ENCODE assay signal across 7 cellular contexts in genomic region chr5:144170276-144171024, GRCh38. TPM values are rescaled to one million over a fixed set of nuclear protein-coding genes. Genes with fewer than 3 reads are reported as not detected.
DNase-seq lines count a peak whose midpoint lies in the region; ATAC-seq and TF ChIP-seq lines count a peak whose summit lies in the region.

KCTD16 (plus strand) TSS chr5:144170873.
YIPF5 (minus strand) TSS chr5:144170659; CDS start chr5:144169955, 704 bp downstream.

- peak; percentile 94 for DNase-seq in NCI-H2029 treated with DMSO at 0.1 percent for 48 hours (lab: John Stamatoyannopoulos, UW)
- peak; percentile 94 for DNase-seq in T1000 (lab: John Stamatoyannopoulos, UW)
- DNase-seq in astrocyte of the spinal cord (ENCODE audit: low read depth, low spot score): peak; percentile 97
- peak; percentile 86 to 89 for DNase-seq in hippocampal formation (lab: John Stamatoyannopoulos, UW)
- peak; percentile 97 for DNase-seq in renal cortical epithelial cell (ENCODE audit: low read depth)

- in situ Hi-C loops in astrocyte of the spinal cord (cut with HindIII; ENCODE audit: low sequenced_read_pairs): no loop called here

- H3K4me3 ChIP-seq in astrocyte of the spinal cord (ENCODE audit: low read depth, low read length): peak within 1 kb of the TSS; percentile 71

- TF ChIP-seq CTCF in astrocyte of the spinal cord (IDR thresholded peaks at IDR 0.05; ENCODE audit: low read depth, low read length): no peak

- ATAC-seq in GM18511 (IDR thresholded peaks at IDR 0.05; ENCODE audit: unreplicated experiment): peak; percentile 99
- ATAC-seq in HG03025 (IDR thresholded peaks at IDR 0.05; ENCODE audit: low FRiP score, unreplicated experiment): peak; percentile 100

RNA-seq across cellular contexts. Expression of gene KCTD16, which starts in this region (rescaled TPM):
- total RNA-seq in renal cortical epithelial cell: 0.35 and 1.1 TPM in 2 replicates

RNA-seq across cellular contexts. Expression of gene YIPF5, which starts in this region (rescaled TPM):
- 120 and 123 TPM in 2 replicates for total RNA-seq in renal cortical epithelial cell

Comparison
In these comparisons a context has a peak if more than half of its experiments do, and no peak if none do; other contexts are left out.
1. Peak in every context shown above with its lines: DNase-seq, ATAC-seq and H3K4me3 ChIP-seq.